ENCODE assay signal across 8 cellular contexts in genomic region chr16:46790599-46791270, GRCh38. TPM values are rescaled to one million over a fixed set of nuclear protein-coding genes. Genes with fewer than 3 reads are reported as not detected.
DNase-seq lines count a peak whose midpoint lies in the region; ATAC-seq and TF ChIP-seq lines count a peak whose summit lies in the region.

No MANE protein-coding gene starts in this region.

- no peaks in the 10 kb centered on the region for H3K27me3 Mint-ChIP-seq in activated T-cell treated with anti-CD3 and anti-CD28 coated beads, Interleukin-2, amount 50 U/mL, for 24 hours
- H3K27me3 Mint-ChIP-seq in T-cell: no peaks in the 10 kb centered on the region

- POLR2A ChIA-PET in T-cell (lab: Charles Lee): interaction anchor here in 1 of 2 donors (0.9 kb wide), 1 partner anchor 16 kb away, joined by 3 read pairs; no protein-coding TSS in a partner anchor

- H3K9ac ChIP-seq in fibroblast of lung (ENCODE audit: insufficient read depth, low read length): no peak overlapping the region

- DNase-seq in activated T-cell treated with anti-CD3 and anti-CD28 coated beads, Interleukin-2, amount 50 U/mL, for 24 hours: no peak
- DNase-seq in activated T-cell treated with anti-CD3 and anti-CD28 coated beads for 4 hours (no peak), T-cell (no peak), fibroblast of lung (ENCODE audit: low read depth in 2 of 2) (peak in 1 of 2 donors; percentile 6), GM19240 (ENCODE audit: insufficient read length, low spot score) (no peak), C1 segment of cervical spinal cord (lab: John Stamatoyannopoulos, UW) (no peak)
- DNase-seq in stimulated activated effector memory CD8-positive, alpha-beta T cell treated with anti-CD3 and anti-CD28 coated beads, Interleukin-12 subunit alpha, Interleukin-12 subunit beta, amount 100 ng/mL, for 72 hours (ENCODE audit: low spot score in 2 of 2): no peak
- no peak for DNase-seq in activated effector memory CD4-positive, alpha-beta T cell treated with anti-CD3 and anti-CD28 coated beads, Interleukin-2, amount 50 U/mL, for 16 hours

- no peak for TF ChIP-seq CTCF in fibroblast of lung (conservative IDR thresholded peaks at IDR 0.05 in 1 of 2, IDR thresholded peaks at IDR 0.05 in 1 of 2; ENCODE audit: low read depth in 1 of 2, low read length in 2 of 2)

- peak overlapping the region; percentile 9 for H3K27ac Mint-ChIP-seq in activated T-cell treated with anti-CD3 and anti-CD28 coated beads, Interleukin-2, amount 50 U/mL, for 24 hours
- peak overlapping the region in 1 of 2 donors; percentile 44 for H3K27ac Mint-ChIP-seq in T-cell
- peak overlapping the region; percentile 58 for H3K27ac Mint-ChIP-seq in stimulated activated effector memory CD8-positive, alpha-beta T cell treated with anti-CD3 and anti-CD28 coated beads, Interleukin-12 subunit alpha, Interleukin-12 subunit beta, amount 100 ng/mL, for 72 hours

- no peak for ATAC-seq in T-cell (replicated peaks in 1 of 4)
- no peak for ATAC-seq in stimulated activated effector memory CD8-positive, alpha-beta T cell treated with anti-CD3 and anti-CD28 coated beads, Interleukin-12 subunit alpha, Interleukin-12 subunit beta, amount 100 ng/mL, for 72 hours

- peaks cover 24% of the 10 kb centered on the region for H3K36me3 Mint-ChIP-seq in activated T-cell treated with anti-CD3 and anti-CD28 coated beads, Interleukin-2, amount 50 U/mL, for 24 hours (ENCODE audit: low read depth)
- H3K36me3 Mint-ChIP-seq in T-cell: peaks cover 18% of the 10 kb centered on the region
- peaks cover 4% of the 10 kb centered on the region for H3K36me3 Mint-ChIP-seq in stimulated activated effector memory CD8-positive, alpha-beta T cell treated with anti-CD3 and anti-CD28 coated beads, Interleukin-12 subunit alpha, Interleukin-12 subunit beta, amount 100 ng/mL, for 72 hours

- no peaks in the 10 kb centered on the region for H4K20me1 ChIP-seq in fibroblast of lung (ENCODE audit: control insufficient read depth, extremely low read depth, insufficient read depth, low read length)

- H3K4me2 ChIP-seq in fibroblast of lung (ENCODE audit: extremely low read depth, insufficient read depth, low read length): peak overlapping the region; percentile 70

- H3K36me3 ChIP-seq in fibroblast of lung (ENCODE audit: control insufficient read depth, insufficient read depth, low read length): no peaks in the 10 kb centered on the region

- H3K4me3 ChIP-seq in fibroblast of lung (replicated peaks in 1 of 4; ENCODE audit: control extremely low read depth in 1 of 4, insufficient read depth in 1 of 4, low read depth in 3 of 4, low read length in 4 of 4): peak overlapping the region in 3 of 4 experiments; percentile 51 to 67 (median 66)

- peaks cover 28% of the 10 kb centered on the region for H3K9me3 Mint-ChIP-seq in activated T-cell treated with anti-CD3 and anti-CD28 coated beads, Interleukin-2, amount 50 U/mL, for 24 hours
- H3K9me3 Mint-ChIP-seq in T-cell: peaks cover 15 to 26% (median 20%) of the 10 kb centered on the region in 3 donors
- H3K9me3 Mint-ChIP-seq in stimulated activated effector memory CD8-positive, alpha-beta T cell treated with anti-CD3 and anti-CD28 coated beads, Interleukin-12 subunit alpha, Interleukin-12 subunit beta, amount 100 ng/mL, for 72 hours: peaks cover 19% of the 10 kb centered on the region

- H3K4me3 Mint-ChIP-seq in activated T-cell treated with anti-CD3 and anti-CD28 coated beads, Interleukin-2, amount 50 U/mL, for 24 hours: peak overlapping the region; percentile 74
- H3K4me3 Mint-ChIP-seq in T-cell: peak overlapping the region; percentile 78 to 81 (median 80)
- peak overlapping the region; percentile 73 for H3K4me3 Mint-ChIP-seq in stimulated activated effector memory CD8-positive, alpha-beta T cell treated with anti-CD3 and anti-CD28 coated beads, Interleukin-12 subunit alpha, Interleukin-12 subunit beta, amount 100 ng/mL, for 72 hours

- no peak overlapping the region for H3K27ac ChIP-seq in fibroblast of lung (ENCODE audit: insufficient read depth, low read length)

- no peaks in the 10 kb centered on the region for H3K4me1 ChIP-seq in fibroblast of lung (ENCODE audit: control insufficient read depth, extremely low read depth, insufficient read depth, low read length)

- no peaks in the 10 kb centered on the region for H3K9me3 ChIP-seq in fibroblast of lung (ENCODE audit: control insufficient read depth, insufficient read depth, low read depth, low read length)

- no peaks in the 10 kb centered on the region for H3K27me3 ChIP-seq in fibroblast of lung (ENCODE audit: control insufficient read depth, insufficient read depth, low read length)

- peaks cover 27% of the 10 kb centered on the region for H3K4me1 Mint-ChIP-seq in activated T-cell treated with anti-CD3 and anti-CD28 coated beads, Interleukin-2, amount 50 U/mL, for 24 hours (ENCODE audit: low read depth)
- peaks cover 6 to 26% (median 16%) of the 10 kb centered on the region in 3 donors for H3K4me1 Mint-ChIP-seq in T-cell
- H3K4me1 Mint-ChIP-seq in stimulated activated effector memory CD8-positive, alpha-beta T cell treated with anti-CD3 and anti-CD28 coated beads, Interleukin-12 subunit alpha, Interleukin-12 subunit beta, amount 100 ng/mL, for 72 hours: peaks cover 28% of the 10 kb centered on the region

- no peaks in the 10 kb centered on the region for H3K79me2 ChIP-seq in fibroblast of lung (ENCODE audit: control insufficient read depth, insufficient read depth, low read length)

- CTCF ChIA-PET in T-cell (lab: Charles Lee): interaction anchor here in 1 of 2 donors (0.5 to 1.3 kb wide), 4 partner anchors 25 to 184 kb away, joined by 3 to 4 read pairs (median 3); no protein-coding TSS in a partner anchor

- peak overlapping the region; percentile 94 for H2AFZ ChIP-seq in fibroblast of lung (ENCODE audit: low read length)

RNA-seq across cellular contexts. Expression of gene C16orf87, which starts 40.2 kb away (rescaled TPM):
- 10 to 100 TPM in 2 of 5 donors, 1 to 10 TPM in 3; 5.2 to 15.6 (median 7.2) TPM for total RNA-seq in T-cell
- 9.5 and 12.1 TPM in 2 replicates for total RNA-seq in fibroblast of lung
- 11.4 and 11.6 TPM in 2 replicates for polyA plus RNA-seq in fibroblast of lung
- polyA plus RNA-seq in fibroblast of lung (2012): 8.6 and 10.2 TPM in 2 replicates
- polyA minus RNA-seq in fibroblast of lung (ENCODE audit: low replicate concordance): 1.7 and 2.2 TPM in 2 replicates

RNA-seq across cellular contexts. Expression of gene MYLK3, which starts 42.6 kb away (rescaled TPM):
- total RNA-seq in T-cell: under 1 TPM in 3 of 5 donors, not detected in 2; 0.03 to 0.50 (median 0.03) TPM
- 0.17 and 0.26 TPM in 2 replicates for total RNA-seq in fibroblast of lung
- 0.01 and 0.07 TPM in 2 replicates for polyA plus RNA-seq in fibroblast of lung
- 0.08 TPM in 1 of 2 replicates, not detected in the other for polyA plus RNA-seq in fibroblast of lung (2012)
- polyA minus RNA-seq in fibroblast of lung (ENCODE audit: low replicate concordance): not detected in 2 replicates
